Comparison of ENCODE assay signal across 16 cellular contexts in the genomic region with DNA sequence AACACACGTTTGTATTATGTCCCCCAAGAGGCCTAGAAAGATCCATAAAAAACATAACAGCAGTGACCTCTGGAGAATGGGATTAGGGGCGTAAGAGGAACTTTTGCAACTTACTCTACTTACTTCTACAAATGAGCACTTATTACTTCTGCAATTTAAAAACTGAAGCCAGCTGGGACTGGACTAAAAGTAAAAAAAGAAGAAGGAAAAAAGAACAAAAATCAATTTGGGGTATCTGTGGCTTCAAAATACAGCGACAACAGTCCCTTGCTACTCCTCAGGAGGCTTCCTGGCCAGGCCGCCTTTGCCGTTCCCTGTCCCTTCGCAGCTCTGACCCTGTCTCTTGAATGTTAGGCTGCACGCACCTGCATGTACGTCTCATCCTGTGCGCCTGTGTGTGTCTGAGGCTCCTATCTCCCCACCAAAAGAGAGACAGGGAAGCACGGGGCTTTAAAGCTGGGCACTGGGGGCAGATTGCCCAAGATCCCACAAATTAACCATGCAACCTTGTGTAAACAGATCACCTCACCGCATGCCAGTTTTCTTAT. TPM values are rescaled to one million over a fixed set of nuclear protein-coding genes. Genes with fewer than 3 reads are reported as not detected.
DNase-seq lines count a peak whose midpoint lies in the region; ATAC-seq and TF ChIP-seq lines count a peak whose summit lies in the region.
"Had no signal": no experiment of that assay in that cellular context is flagged by ENCODE, and none has a peak within 500 bp of the region (broad histone marks: within the 10 kb centered on the region; RNA-seq: fewer than 3 reads in every experiment).

No MANE protein-coding gene starts in this region.

- intact Hi-C loops in lower leg skin (cut with DNase I; ENCODE audit: low total_unique reads): no loop called here

- H3K4me3 Mint-ChIP-seq in WTC11 (no peak overlapping the region), nephron progenitor cell (no peak overlapping the region)

- DNase-seq in ELR (ENCODE audit: low read depth) (peak; percentile 38), KBM-7 (peak; percentile 84), WTC11 (ENCODE audit: low spot score) (no peak), nephron progenitor cell (no peak), lower leg skin (ENCODE audit: low spot score in 2 of 2) (no peak)
- DNase-seq: activated CD4-positive, alpha-beta T cell treated with anti-CD3 and anti-CD28 coated beads, Interleukin-2, amount 50 U/mL, for 4 hours; activated naive CD4-positive, alpha-beta T cell treated with anti-CD3 and anti-CD28 coated beads, Interleukin-2, amount 50 U/mL, for 16 hours; activated T-cell treated with anti-CD3 and anti-CD28 coated beads, Interleukin-2, amount 50 U/mL, for 1 hour; BE2C; effector CD4-positive, alpha-beta T cell; NCI-H2171; ovary had no signal

- CTCF ChIA-PET in WTC11 (lab: Charles Lee): interaction anchor here (0.6 kb wide), 1 partner anchor 302 kb away, joined by 5 read pairs; no protein-coding TSS in a partner anchor

- H3K4me3 ChIP-seq in lower leg skin (ENCODE audit: low read depth, poor library complexity, severe bottlenecking): no peak overlapping the region
- H3K4me3 ChIP-seq: breast epithelium, ovary, tibial nerve had no signal

- whole genome bisulfite sequencing in lower leg skin, 2 donors: 88 to 92% methylated on average over 11 of the region's 11 CpGs

- TF ChIP-seq CTCF in WTC11 (IDR thresholded peaks at IDR 0.05) (no peak), nephron progenitor cell (IDR thresholded peaks at IDR 0.05) (no peak), lower leg skin (IDR thresholded peaks at IDR 0.05) (no peak)

- H3K27me3 Mint-ChIP-seq in WTC11 (ENCODE audit: low read depth) (no peaks in the 10 kb centered on the region), nephron progenitor cell (ENCODE audit: low read depth, poor library complexity) (no peaks in the 10 kb centered on the region)

- no peak for ATAC-seq in WTC11
- ATAC-seq in HG02970 (IDR thresholded peaks at IDR 0.05; ENCODE audit: low FRiP score, unreplicated experiment): no peak
- no peak for ATAC-seq in HG02938 (IDR thresholded peaks at IDR 0.05; ENCODE audit: unreplicated experiment)

- H3K36me3 Mint-ChIP-seq in WTC11 (peaks cover 65% of the 10 kb centered on the region), nephron progenitor cell (ENCODE audit: low read depth) (peaks cover 56% of the 10 kb centered on the region)

- H3K9me3 Mint-ChIP-seq in WTC11 (no peaks in the 10 kb centered on the region), nephron progenitor cell (no peaks in the 10 kb centered on the region)

- TF ChIP-seq POLR2A in lower leg skin (IDR thresholded peaks at IDR 0.05): no peak

- in situ Hi-C loops in KBM-7 (cut with MboI; ENCODE audit: low pct_unique_long_range_greater_than_20kb, low sequenced_read_pairs): no loop called here

- H3K27ac Mint-ChIP-seq in WTC11 (peak overlapping the region; percentile 65), nephron progenitor cell (peak overlapping the region; percentile 88)

- POLR2A ChIA-PET in WTC11 (lab: Charles Lee): no interaction called here

- H3K4me1 Mint-ChIP-seq in WTC11: peaks cover 3% of the 10 kb centered on the region; the same call in 1 of the 2 replicates
- peaks cover 18% of the 10 kb centered on the region for H3K4me1 Mint-ChIP-seq in nephron progenitor cell

TF ChIP-seq in WTC11, 78 proteins besides CTCF, POLR2A, EP300 and RAD21:
- TF ChIP-seq OVOL2 (CRISPR knock-in tag; IDR thresholded peaks at IDR 0.05; ENCODE audit: borderline replicate concordance) (no peak), EMX1 (CRISPR knock-in tag; IDR thresholded peaks at IDR 0.05) (no peak), ELF4 (CRISPR knock-in tag; IDR thresholded peaks at IDR 0.05; ENCODE audit: low read depth) (no peak), SOX15 (CRISPR knock-in tag; IDR thresholded peaks at IDR 0.05) (no peak)

RNA-seq across cellular contexts. Expression of a gene that starts 12.1 kb away (rescaled TPM):
- total RNA-seq in WTC11 (2021) (23.4 to 26.1 TPM (median 24.1 TPM) in 3 replicates), lower leg skin (10 to 100 TPM in 3 of 4 donors, 1 to 10 TPM in 1; 9.4 to 16.1 (median 12.8) TPM)

RNA-seq across cellular contexts. Expression of a gene that starts 12.5 kb away (rescaled TPM):
- total RNA-seq in WTC11 (2021) (126 to 144 TPM (median 137 TPM) in 3 replicates), lower leg skin (10 to 100 TPM; 81.5 to 97.6 (median 93.5) TPM)

RNA-seq across cellular contexts. Expression of a gene that starts 16.9 kb away (rescaled TPM):
- 78.5 to 100 TPM (median 81.5 TPM) in 3 replicates for total RNA-seq in WTC11 (2021)
- 100 to 1,000 TPM in 1 of 4 donors, 10 to 100 TPM in 3; 52.6 to 120 (median 66.7) TPM for total RNA-seq in lower leg skin

RNA-seq across cellular contexts. Expression of a gene that starts 54.6 kb away (rescaled TPM):
- total RNA-seq in WTC11 (2021) (173 to 239 TPM (median 187 TPM) in 3 replicates), lower leg skin (100 to 1,000 TPM in 3 of 4 donors, 10 to 100 TPM in 1; 59.3 to 181 (median 137) TPM)

Comparison
In these comparisons a context has a peak if more than half of its experiments do, and no peak if none do; other contexts are left out.
1. DNase-seq: peak in ELR (single experiment) and KBM-7 (single experiment); none in WTC11 (single experiment), nephron progenitor cell (single experiment) and lower leg skin (0 of 2).